1 cellular context compared by ENCODE assay signal in genomic region chr11:93169950-93170561, GRCh38.
TF ChIP-seq lines count a peak whose summit lies in the region.

No MANE protein-coding gene starts in this region.

TF ChIP-seq in GM12878, 131 proteins besides CTCF, POLR2A, EP300 and RAD21 (continued from another document):
- TF ChIP-seq, protein P1, sequence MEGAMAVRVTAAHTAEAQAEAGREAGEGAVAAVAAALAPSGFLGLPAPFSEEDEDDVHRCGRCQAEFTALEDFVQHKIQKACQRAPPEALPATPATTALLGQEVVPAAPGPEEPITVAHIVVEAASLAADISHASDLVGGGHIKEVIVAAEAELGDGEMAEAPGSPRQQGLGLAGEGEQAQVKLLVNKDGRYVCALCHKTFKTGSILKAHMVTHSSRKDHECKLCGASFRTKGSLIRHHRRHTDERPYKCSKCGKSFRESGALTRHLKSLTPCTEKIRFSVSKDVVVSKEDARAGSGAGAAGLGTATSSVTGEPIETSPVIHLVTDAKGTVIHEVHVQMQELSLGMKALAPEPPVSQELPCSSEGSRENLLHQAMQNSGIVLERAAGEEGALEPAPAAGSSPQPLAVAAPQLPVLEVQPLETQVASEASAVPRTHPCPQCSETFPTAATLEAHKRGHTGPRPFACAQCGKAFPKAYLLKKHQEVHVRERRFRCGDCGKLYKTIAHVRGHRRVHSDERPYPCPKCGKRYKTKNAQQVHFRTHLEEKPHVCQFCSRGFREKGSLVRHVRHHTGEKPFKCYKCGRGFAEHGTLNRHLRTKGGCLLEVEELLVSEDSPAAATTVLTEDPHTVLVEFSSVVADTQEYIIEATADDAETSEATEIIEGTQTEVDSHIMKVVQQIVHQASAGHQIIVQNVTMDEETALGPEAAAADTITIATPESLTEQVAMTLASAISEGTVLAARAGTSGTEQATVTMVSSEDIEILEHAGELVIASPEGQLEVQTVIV (IDR thresholded peaks at IDR 0.05; ENCODE audit: borderline replicate concordance, partially characterized antibody): no peak
- TF ChIP-seq RELA (IDR thresholded peaks at IDR 0.05; ENCODE audit: borderline replicate concordance, partially characterized antibody) (no peak), CBFB (IDR thresholded peaks at IDR 0.05; ENCODE audit: low read depth) (no peak), ZSCAN29 (IDR thresholded peaks at IDR 0.05) (no peak), RAD51 (IDR thresholded peaks at IDR 0.05) (no peak), HDAC2 (IDR thresholded peaks at IDR 0.05) (no peak), SMAD5 (IDR thresholded peaks at IDR 0.05; ENCODE audit: low read depth) (no peak)
TF ChIP-seq in GM12878: peak in this region for 0.
